In the genomic region with DNA sequence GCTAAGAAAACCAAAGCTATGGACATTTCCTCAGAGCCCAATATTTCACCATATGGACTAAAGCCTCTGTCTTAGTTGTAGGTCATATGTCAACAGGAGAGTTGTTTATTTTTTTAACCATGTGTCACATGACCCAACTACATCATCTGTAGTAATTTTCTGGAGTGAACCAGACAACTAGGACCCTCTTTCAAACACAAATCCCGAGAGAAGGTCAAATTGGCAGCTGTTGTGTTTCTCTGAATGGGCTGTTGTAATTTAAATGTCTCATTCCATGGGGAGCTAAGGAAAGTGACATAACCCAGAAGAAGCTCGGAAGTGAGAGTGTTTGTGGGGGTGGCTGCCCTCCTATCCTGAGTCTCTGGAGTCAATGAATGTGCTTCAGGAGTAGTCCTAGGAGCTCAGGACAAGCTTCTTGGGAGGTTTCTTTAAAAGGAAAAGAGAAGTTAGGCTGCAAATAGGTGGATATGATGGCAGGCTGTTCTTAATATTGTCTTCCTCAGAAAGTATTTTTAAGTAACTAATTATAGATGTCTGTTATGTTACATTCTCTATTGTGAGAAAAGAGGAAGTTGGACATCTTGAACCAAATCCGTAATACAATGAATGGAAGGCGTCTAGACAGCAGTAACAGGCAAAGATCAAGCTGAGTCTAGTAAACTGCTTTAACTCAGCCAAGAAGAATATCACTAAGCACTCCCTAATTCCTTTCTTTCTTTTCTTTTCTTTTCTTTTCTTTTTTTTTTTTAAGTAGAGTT, we compare ENCODE assay signal across 1 cellular context.
TF ChIP-seq lines count a peak whose summit lies in the region.

No MANE protein-coding gene starts in this region.

TF ChIP-seq in K562, 482 proteins besides CTCF, POLR2A, EP300 and RAD21 (continued from another document and continues in another):
- TF ChIP-seq, protein P1, sequence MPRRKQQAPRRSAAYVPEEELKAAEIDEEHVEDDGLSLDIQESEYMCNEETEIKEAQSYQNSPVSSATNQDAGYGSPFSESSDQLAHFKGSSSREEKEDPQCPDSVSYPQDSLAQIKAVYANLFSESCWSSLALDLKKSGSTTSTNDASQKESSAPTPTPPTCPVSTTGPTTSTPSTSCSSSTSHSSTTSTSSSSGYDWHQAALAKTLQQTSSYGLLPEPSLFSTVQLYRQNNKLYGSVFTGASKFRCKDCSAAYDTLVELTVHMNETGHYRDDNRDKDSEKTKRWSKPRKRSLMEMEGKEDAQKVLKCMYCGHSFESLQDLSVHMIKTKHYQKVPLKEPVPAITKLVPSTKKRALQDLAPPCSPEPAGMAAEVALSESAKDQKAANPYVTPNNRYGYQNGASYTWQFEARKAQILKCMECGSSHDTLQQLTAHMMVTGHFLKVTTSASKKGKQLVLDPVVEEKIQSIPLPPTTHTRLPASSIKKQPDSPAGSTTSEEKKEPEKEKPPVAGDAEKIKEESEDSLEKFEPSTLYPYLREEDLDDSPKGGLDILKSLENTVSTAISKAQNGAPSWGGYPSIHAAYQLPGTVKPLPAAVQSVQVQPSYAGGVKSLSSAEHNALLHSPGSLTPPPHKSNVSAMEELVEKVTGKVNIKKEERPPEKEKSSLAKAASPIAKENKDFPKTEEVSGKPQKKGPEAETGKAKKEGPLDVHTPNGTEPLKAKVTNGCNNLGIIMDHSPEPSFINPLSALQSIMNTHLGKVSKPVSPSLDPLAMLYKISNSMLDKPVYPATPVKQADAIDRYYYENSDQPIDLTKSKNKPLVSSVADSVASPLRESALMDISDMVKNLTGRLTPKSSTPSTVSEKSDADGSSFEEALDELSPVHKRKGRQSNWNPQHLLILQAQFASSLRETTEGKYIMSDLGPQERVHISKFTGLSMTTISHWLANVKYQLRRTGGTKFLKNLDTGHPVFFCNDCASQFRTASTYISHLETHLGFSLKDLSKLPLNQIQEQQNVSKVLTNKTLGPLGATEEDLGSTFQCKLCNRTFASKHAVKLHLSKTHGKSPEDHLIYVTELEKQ (CRISPR knock-in tag; IDR thresholded peaks at IDR 0.05): no peak
- TF ChIP-seq SMARCB1 (IDR thresholded peaks at IDR 0.05; ENCODE audit: insufficient read length, low read depth) (no peak), TAL1 (IDR thresholded peaks at IDR 0.05) (no peak), NEUROD1 (IDR thresholded peaks at IDR 0.05; ENCODE audit: borderline replicate concordance, low read depth, low read length, partially characterized antibody) (no peak), FOXK2 (conservative IDR thresholded peaks at IDR 0.05 in 1 of 2, IDR thresholded peaks at IDR 0.05 in 1 of 2; ENCODE audit: low read depth in 2 of 2) (no peak), MCM5 (IDR thresholded peaks at IDR 0.05; ENCODE audit: low read depth) (no peak), NCOR1 (IDR thresholded peaks at IDR 0.05) (no peak), POLR2B (IDR thresholded peaks at IDR 0.05; ENCODE audit: low read depth, partially characterized antibody) (no peak), CBFA2T2 (conservative IDR thresholded peaks at IDR 0.05) (0 out of 2 replicates have a peak, but pooled peaks have one; percentile 3), ZNF253 (CRISPR knock-in tag; conservative IDR thresholded peaks at IDR 0.05) (no peak), FOXA3 (CRISPR knock-in tag; conservative IDR thresholded peaks at IDR 0.05 in 1 of 2, IDR thresholded peaks at IDR 0.05 in 1 of 2) (no peak), RFX1 (IDR thresholded peaks at IDR 0.05) (no peak), MAFK (IDR thresholded peaks at IDR 0.05; ENCODE audit: low read length) (no peak), SPI1 (IDR thresholded peaks at IDR 0.05; ENCODE audit: borderline replicate concordance, low read depth, low read length) (peak; percentile 33; the same call in 1 of the 2 replicates), SUPT5H (IDR thresholded peaks at IDR 0.05) (no peak), TSC22D4 (tag; IDR thresholded peaks at IDR 0.05) (no peak), EGR1 (conservative IDR thresholded peaks at IDR 0.05) (no peak), HDAC1 (IDR thresholded peaks at IDR 0.05) (no peak), ARID2 (IDR thresholded peaks at IDR 0.05) (no peak), MTA1 (IDR thresholded peaks at IDR 0.05; ENCODE audit: borderline replicate concordance) (no peak), LARP7 (IDR thresholded peaks at IDR 0.05) (no peak), HNRNPK (IDR thresholded peaks at IDR 0.05; ENCODE audit: low read depth, low read length, poor library complexity, severe bottlenecking) (no peak), XRCC5 (IDR thresholded peaks at IDR 0.05; ENCODE audit: low read depth, low read length) (no peak), SNIP1 (IDR thresholded peaks at IDR 0.05; ENCODE audit: low read depth) (no peak), TOE1 (IDR thresholded peaks at IDR 0.05; ENCODE audit: borderline replicate concordance) (0 out of 2 replicates have a peak, but pooled peaks have one; percentile 21), TOE1 (CRISPR knock-in tag; IDR thresholded peaks at IDR 0.05; ENCODE audit: borderline replicate concordance, low read depth) (no peak), KLF1 (tag; IDR thresholded peaks at IDR 0.05) (no peak), WHSC1 (IDR thresholded peaks at IDR 0.05; ENCODE audit: low read length) (no peak), MAFG (tag; conservative IDR thresholded peaks at IDR 0.05) (no peak), BRD9 (IDR thresholded peaks at IDR 0.05; ENCODE audit: low read depth, partially characterized antibody) (no peak), SREBF1 (IDR thresholded peaks at IDR 0.05; ENCODE audit: borderline replicate concordance, low read depth, low read length) (no peak)
- TF ChIP-seq, protein P2, sequence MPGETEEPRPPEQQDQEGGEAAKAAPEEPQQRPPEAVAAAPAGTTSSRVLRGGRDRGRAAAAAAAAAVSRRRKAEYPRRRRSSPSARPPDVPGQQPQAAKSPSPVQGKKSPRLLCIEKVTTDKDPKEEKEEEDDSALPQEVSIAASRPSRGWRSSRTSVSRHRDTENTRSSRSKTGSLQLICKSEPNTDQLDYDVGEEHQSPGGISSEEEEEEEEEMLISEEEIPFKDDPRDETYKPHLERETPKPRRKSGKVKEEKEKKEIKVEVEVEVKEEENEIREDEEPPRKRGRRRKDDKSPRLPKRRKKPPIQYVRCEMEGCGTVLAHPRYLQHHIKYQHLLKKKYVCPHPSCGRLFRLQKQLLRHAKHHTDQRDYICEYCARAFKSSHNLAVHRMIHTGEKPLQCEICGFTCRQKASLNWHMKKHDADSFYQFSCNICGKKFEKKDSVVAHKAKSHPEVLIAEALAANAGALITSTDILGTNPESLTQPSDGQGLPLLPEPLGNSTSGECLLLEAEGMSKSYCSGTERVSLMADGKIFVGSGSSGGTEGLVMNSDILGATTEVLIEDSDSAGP (CRISPR knock-in tag; IDR thresholded peaks at IDR 0.05): no peak
- TF ChIP-seq, protein P3, sequence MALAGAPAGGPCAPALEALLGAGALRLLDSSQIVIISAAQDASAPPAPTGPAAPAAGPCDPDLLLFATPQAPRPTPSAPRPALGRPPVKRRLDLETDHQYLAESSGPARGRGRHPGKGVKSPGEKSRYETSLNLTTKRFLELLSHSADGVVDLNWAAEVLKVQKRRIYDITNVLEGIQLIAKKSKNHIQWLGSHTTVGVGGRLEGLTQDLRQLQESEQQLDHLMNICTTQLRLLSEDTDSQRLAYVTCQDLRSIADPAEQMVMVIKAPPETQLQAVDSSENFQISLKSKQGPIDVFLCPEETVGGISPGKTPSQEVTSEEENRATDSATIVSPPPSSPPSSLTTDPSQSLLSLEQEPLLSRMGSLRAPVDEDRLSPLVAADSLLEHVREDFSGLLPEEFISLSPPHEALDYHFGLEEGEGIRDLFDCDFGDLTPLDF (CRISPR knock-in tag; IDR thresholded peaks at IDR 0.05): no peak
- TF ChIP-seq, protein P4, sequence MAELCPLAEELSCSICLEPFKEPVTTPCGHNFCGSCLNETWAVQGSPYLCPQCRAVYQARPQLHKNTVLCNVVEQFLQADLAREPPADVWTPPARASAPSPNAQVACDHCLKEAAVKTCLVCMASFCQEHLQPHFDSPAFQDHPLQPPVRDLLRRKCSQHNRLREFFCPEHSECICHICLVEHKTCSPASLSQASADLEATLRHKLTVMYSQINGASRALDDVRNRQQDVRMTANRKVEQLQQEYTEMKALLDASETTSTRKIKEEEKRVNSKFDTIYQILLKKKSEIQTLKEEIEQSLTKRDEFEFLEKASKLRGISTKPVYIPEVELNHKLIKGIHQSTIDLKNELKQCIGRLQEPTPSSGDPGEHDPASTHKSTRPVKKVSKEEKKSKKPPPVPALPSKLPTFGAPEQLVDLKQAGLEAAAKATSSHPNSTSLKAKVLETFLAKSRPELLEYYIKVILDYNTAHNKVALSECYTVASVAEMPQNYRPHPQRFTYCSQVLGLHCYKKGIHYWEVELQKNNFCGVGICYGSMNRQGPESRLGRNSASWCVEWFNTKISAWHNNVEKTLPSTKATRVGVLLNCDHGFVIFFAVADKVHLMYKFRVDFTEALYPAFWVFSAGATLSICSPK (IDR thresholded peaks at IDR 0.05; ENCODE audit: borderline replicate concordance): no peak
- TF ChIP-seq, protein P5, sequence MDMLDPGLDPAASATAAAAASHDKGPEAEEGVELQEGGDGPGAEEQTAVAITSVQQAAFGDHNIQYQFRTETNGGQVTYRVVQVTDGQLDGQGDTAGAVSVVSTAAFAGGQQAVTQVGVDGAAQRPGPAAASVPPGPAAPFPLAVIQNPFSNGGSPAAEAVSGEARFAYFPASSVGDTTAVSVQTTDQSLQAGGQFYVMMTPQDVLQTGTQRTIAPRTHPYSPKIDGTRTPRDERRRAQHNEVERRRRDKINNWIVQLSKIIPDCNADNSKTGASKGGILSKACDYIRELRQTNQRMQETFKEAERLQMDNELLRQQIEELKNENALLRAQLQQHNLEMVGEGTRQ (CRISPR knock-in tag; IDR thresholded peaks at IDR 0.05): peak; percentile 4; the same call in 1 of the 2 replicates
- TF ChIP-seq, protein P6, sequence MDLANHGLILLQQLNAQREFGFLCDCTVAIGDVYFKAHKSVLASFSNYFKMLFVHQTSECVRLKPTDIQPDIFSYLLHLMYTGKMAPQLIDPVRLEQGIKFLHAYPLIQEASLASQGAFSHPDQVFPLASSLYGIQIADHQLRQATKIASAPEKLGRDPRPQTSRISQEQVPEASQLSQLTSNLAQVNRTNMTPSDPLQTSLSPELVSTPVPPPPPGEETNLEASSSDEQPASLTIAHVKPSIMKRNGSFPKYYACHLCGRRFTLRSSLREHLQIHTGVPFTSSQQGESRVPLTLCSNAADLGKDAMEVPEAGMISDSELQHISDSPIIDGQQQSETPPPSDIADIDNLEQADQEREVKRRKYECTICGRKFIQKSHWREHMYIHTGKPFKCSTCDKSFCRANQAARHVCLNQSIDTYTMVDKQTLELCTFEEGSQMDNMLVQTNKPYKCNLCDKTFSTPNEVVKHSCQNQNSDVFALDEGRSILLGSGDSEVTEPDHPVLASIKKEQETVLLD (IDR thresholded peaks at IDR 0.05): no peak
- TF ChIP-seq, protein P7, sequence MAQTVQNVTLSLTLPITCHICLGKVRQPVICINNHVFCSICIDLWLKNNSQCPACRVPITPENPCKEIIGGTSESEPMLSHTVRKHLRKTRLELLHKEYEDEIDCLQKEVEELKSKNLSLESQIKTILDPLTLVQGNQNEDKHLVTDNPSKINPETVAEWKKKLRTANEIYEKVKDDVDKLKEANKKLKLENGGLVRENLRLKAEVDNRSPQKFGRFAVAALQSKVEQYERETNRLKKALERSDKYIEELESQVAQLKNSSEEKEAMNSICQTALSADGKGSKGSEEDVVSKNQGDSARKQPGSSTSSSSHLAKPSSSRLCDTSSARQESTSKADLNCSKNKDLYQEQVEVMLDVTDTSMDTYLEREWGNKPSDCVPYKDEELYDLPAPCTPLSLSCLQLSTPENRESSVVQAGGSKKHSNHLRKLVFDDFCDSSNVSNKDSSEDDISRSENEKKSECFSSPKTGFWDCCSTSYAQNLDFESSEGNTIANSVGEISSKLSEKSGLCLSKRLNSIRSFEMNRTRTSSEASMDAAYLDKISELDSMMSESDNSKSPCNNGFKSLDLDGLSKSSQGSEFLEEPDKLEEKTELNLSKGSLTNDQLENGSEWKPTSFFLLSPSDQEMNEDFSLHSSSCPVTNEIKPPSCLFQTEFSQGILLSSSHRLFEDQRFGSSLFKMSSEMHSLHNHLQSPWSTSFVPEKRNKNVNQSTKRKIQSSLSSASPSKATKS (CRISPR knock-in tag; IDR thresholded peaks at IDR 0.05): no peak
- TF ChIP-seq, protein P8, sequence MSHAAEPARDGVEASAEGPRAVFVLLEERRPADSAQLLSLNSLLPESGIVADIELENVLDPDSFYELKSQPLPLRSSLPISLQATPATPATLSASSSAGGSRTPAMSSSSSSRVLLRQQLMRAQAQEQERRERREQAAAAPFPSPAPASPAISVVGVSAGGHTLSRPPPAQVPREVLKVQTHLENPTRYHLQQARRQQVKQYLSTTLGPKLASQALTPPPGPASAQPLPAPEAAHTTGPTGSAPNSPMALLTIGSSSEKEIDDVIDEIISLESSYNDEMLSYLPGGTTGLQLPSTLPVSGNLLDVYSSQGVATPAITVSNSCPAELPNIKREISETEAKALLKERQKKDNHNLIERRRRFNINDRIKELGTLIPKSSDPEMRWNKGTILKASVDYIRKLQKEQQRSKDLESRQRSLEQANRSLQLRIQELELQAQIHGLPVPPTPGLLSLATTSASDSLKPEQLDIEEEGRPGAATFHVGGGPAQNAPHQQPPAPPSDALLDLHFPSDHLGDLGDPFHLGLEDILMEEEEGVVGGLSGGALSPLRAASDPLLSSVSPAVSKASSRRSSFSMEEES (CRISPR knock-in tag; IDR thresholded peaks at IDR 0.05): peak; percentile 87
- TF ChIP-seq, protein P9, sequence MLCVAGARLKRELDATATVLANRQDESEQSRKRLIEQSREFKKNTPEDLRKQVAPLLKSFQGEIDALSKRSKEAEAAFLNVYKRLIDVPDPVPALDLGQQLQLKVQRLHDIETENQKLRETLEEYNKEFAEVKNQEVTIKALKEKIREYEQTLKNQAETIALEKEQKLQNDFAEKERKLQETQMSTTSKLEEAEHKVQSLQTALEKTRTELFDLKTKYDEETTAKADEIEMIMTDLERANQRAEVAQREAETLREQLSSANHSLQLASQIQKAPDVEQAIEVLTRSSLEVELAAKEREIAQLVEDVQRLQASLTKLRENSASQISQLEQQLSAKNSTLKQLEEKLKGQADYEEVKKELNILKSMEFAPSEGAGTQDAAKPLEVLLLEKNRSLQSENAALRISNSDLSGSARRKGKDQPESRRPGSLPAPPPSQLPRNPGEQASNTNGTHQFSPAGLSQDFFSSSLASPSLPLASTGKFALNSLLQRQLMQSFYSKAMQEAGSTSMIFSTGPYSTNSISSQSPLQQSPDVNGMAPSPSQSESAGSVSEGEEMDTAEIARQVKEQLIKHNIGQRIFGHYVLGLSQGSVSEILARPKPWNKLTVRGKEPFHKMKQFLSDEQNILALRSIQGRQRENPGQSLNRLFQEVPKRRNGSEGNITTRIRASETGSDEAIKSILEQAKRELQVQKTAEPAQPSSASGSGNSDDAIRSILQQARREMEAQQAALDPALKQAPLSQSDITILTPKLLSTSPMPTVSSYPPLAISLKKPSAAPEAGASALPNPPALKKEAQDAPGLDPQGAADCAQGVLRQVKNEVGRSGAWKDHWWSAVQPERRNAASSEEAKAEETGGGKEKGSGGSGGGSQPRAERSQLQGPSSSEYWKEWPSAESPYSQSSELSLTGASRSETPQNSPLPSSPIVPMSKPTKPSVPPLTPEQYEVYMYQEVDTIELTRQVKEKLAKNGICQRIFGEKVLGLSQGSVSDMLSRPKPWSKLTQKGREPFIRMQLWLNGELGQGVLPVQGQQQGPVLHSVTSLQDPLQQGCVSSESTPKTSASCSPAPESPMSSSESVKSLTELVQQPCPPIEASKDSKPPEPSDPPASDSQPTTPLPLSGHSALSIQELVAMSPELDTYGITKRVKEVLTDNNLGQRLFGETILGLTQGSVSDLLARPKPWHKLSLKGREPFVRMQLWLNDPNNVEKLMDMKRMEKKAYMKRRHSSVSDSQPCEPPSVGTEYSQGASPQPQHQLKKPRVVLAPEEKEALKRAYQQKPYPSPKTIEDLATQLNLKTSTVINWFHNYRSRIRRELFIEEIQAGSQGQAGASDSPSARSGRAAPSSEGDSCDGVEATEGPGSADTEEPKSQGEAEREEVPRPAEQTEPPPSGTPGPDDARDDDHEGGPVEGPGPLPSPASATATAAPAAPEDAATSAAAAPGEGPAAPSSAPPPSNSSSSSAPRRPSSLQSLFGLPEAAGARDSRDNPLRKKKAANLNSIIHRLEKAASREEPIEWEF (CRISPR knock-in tag; IDR thresholded peaks at IDR 0.05): no peak
